In genomic region chr2:237718277-237718634, GRCh38 we compare ENCODE assay signal across 16 cellular contexts.
A peak's percentile ranks its signal among the peaks of the same experiment; 100 is the strongest.
DNase-seq lines count a peak whose midpoint lies in the region; ATAC-seq, FAIRE-seq and TF ChIP-seq lines count a peak whose summit lies in the region.
"Had no signal": no experiment of that assay in that cellular context is flagged by ENCODE, and none has a peak within 500 bp of the region (broad histone marks: within the 10 kb centered on the region; RNA-seq: fewer than 3 reads in every experiment).

No MANE protein-coding gene starts in this region.

- peaks cover 0 to 80% (median 25%) of the 10 kb centered on the region in 4 donors for H3K4me1 ChIP-seq in tibial artery

- no peak overlapping the region for H3K4me3 Mint-ChIP-seq in chondrocyte (ENCODE audit: unreplicated experiment)
- no peak overlapping the region for H3K4me3 Mint-ChIP-seq in naive thymus-derived CD8-positive, alpha-beta T cell
- H3K4me3 Mint-ChIP-seq: activated naive CD8-positive, alpha-beta T cell treated with anti-CD3 and anti-CD28 coated beads, Interleukin-2, amount 10 ng/mL, durations not matched to agents 7 days and 5 days had no signal

- H3K4me3 ChIP-seq in tibial artery, result no peak overlapping the region
- H3K4me3 ChIP-seq: SJCRH30 had no signal

- no peaks in the 10 kb centered on the region for H3K9me3 ChIP-seq in tibial artery
- H3K9me3 ChIP-seq: SJCRH30 had no signal

- H3K36me3 ChIP-seq in tibial artery, result peaks cover 0 to 9% (median 0%) of the 10 kb centered on the region in 3 donors

- no peak for TF ChIP-seq POLR2A in H54 (IDR thresholded peaks at IDR 0.05; ENCODE audit: low read depth, low read length)

- H3K9me3 Mint-ChIP-seq in activated naive CD4-positive, alpha-beta T cell treated with anti-CD3 and anti-CD28 coated beads, Interleukin-2, amount 50 U/mL, for 72 hours, result no peaks in the 10 kb centered on the region
- H3K9me3 Mint-ChIP-seq in chondrocyte (ENCODE audit: low read depth), result no peaks in the 10 kb centered on the region
- H3K9me3 Mint-ChIP-seq in naive thymus-derived CD8-positive, alpha-beta T cell, result no peaks in the 10 kb centered on the region
- H3K9me3 Mint-ChIP-seq: activated naive CD8-positive, alpha-beta T cell treated with anti-CD3 and anti-CD28 coated beads, Interleukin-2, amount 10 ng/mL, durations not matched to agents 7 days and 5 days had no signal

- H3K27ac Mint-ChIP-seq in activated naive CD4-positive, alpha-beta T cell treated with anti-CD3 and anti-CD28 coated beads, Interleukin-2, amount 50 U/mL, for 72 hours, result peak overlapping the region; percentile 30 to 33
- H3K27ac Mint-ChIP-seq in chondrocyte (ENCODE audit: unreplicated experiment), result peak overlapping the region; percentile 78
- H3K27ac Mint-ChIP-seq in naive thymus-derived CD8-positive, alpha-beta T cell, result peak overlapping the region in 8 of 10 donors; percentile 4 to 90 (median 67)
- H3K27ac Mint-ChIP-seq: activated naive CD8-positive, alpha-beta T cell treated with anti-CD3 and anti-CD28 coated beads, Interleukin-2, amount 10 ng/mL, durations not matched to agents 7 days and 5 days had no signal

- no peaks in the 10 kb centered on the region for H3K27me3 Mint-ChIP-seq in chondrocyte (ENCODE audit: low read depth)
- no peaks in the 10 kb centered on the region for H3K27me3 Mint-ChIP-seq in naive thymus-derived CD8-positive, alpha-beta T cell
- H3K27me3 Mint-ChIP-seq: activated naive CD8-positive, alpha-beta T cell treated with anti-CD3 and anti-CD28 coated beads, Interleukin-2, amount 10 ng/mL, durations not matched to agents 7 days and 5 days had no signal

- POLR2A ChIA-PET in naive thymus-derived CD8-positive, alpha-beta T cell (lab: Charles Lee), result no interaction called here

- peak overlapping the region; percentile 14 to 28 for H3K27ac ChIP-seq in tibial artery
- H3K27ac ChIP-seq: SJCRH30 had no signal

- H3K27me3 ChIP-seq in tibial artery, result no peaks in the 10 kb centered on the region
- H3K27me3 ChIP-seq: SJCRH30 had no signal

- intact Hi-C loops in tibial artery (cut with DNase I; ENCODE audit: low total_unique reads), result no loop called here

- FAIRE-seq in H54 (lab: Jason Lieb, UNC), result no peak

- peaks cover 67% of the 10 kb centered on the region for H3K4me1 Mint-ChIP-seq in chondrocyte (ENCODE audit: low read depth)
- H3K4me1 Mint-ChIP-seq in naive thymus-derived CD8-positive, alpha-beta T cell, result peaks cover 32 to 70% (median 65%) of the 10 kb centered on the region in 4 donors

- no peak for TF ChIP-seq CTCF in chondrocyte (IDR thresholded peaks at IDR 0.05)
- no peak for TF ChIP-seq CTCF in tibial artery (IDR thresholded peaks at IDR 0.05)

- no peak for ATAC-seq in activated naive CD4-positive, alpha-beta T cell treated with anti-CD3 and anti-CD28 coated beads, Interleukin-2, amount 50 U/mL, for 72 hours
- ATAC-seq in naive thymus-derived CD8-positive, alpha-beta T cell, result no peak

- peaks cover 0 to 13% of the 10 kb centered on the region in 2 donors for H3K36me3 Mint-ChIP-seq in activated naive CD4-positive, alpha-beta T cell treated with anti-CD3 and anti-CD28 coated beads, Interleukin-2, amount 50 U/mL, for 72 hours
- peaks cover 6% of the 10 kb centered on the region for H3K36me3 Mint-ChIP-seq in chondrocyte (ENCODE audit: low read depth)
- peaks cover 0 to 36% (median 4%) of the 10 kb centered on the region in 3 donors for H3K36me3 Mint-ChIP-seq in naive thymus-derived CD8-positive, alpha-beta T cell

- no peak for DNase-seq in activated naive CD4-positive, alpha-beta T cell treated with anti-CD3 and anti-CD28 coated beads, Interleukin-2, amount 50 U/mL, for 72 hours (ENCODE audit: low spot score in 2 of 2)
- no peak for DNase-seq in activated naive CD4-positive, alpha-beta T cell treated with Interleukin-2 at 50 U/mL for 16 hours
- no peak for DNase-seq in chondrocyte (ENCODE audit: low spot score)
- no peak for DNase-seq in naive thymus-derived CD8-positive, alpha-beta T cell
- DNase-seq in tibial artery, result no peak
- DNase-seq in amygdala (lab: John Stamatoyannopoulos, UW), result no peak
- DNase-seq in NCI-H510A treated with DMSO at 0.1 percent for 48 hours (lab: John Stamatoyannopoulos, UW), result no peak
- no peak for DNase-seq in H54 (ENCODE audit: insufficient read length, low spot score)
- DNase-seq: ACHN; activated naive CD8-positive, alpha-beta T cell treated with anti-CD3 and anti-CD28 coated beads, Interleukin-2, amount 10 ng/mL, durations not matched to agents 7 days and 5 days; central memory CD4-positive, alpha-beta T cell; NCI-H1417 treated with DMSO at 0.1 percent for 48 hours; NCI-H345; SJCRH30; T1000; trophoblast cell had no signal
